Comparison of ENCODE assay signal across 16 cellular contexts in the genomic region with DNA sequence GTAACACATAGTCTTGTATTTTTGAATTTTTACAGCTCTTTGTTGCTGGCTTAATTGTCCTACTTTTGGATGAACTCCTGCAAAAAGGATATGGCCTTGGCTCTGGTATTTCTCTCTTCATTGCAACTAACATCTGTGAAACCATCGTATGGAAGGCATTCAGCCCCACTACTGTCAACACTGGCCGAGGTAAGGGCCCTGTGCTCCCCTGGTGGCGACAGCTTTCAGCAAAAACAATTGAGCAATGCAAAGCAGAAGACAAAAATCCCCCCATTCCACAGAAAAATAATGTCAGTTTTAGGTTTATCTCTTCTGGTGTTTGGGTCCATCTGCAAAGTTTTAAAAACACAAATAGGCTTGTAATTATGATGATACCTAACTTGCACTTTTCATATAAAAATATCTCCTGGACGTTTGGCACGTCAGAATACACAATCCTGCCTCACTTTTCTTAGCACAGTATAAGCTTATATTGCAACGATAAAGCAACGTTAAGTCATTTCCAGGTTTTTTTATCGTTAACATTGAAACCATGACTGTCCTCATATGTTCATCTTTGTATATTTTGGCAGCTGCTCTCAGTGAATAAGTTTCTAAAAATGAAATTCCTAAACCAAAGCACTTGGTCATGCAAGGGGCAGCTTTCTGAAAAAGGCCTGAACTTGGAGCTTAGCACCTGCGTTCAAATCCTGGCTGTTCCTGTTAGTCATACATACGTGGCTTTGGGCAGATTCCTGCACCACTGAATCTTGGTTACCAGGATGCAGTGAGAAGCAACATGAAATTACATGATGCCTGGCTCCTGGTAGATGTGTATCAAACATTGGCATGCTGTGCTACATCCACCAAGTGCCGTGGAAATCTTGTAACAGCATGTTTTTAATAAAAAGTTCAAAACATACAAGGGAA. TPM values are rescaled to one million over a fixed set of nuclear protein-coding genes. Genes with fewer than 3 reads are reported as not detected.
DNase-seq lines count a peak whose midpoint lies in the region; ATAC-seq, FAIRE-seq and TF ChIP-seq lines count a peak whose summit lies in the region.
"Had no signal": no experiment of that assay in that cellular context is flagged by ENCODE, and none has a peak within 500 bp of the region (broad histone marks: within the 10 kb centered on the region; RNA-seq: fewer than 3 reads in every experiment).

No MANE protein-coding gene starts in this region.

- H3K4me1 Mint-ChIP-seq in Calu3 (ENCODE audit: low read depth, unreplicated experiment), result peaks cover 10% of the 10 kb centered on the region

- CTCF ChIA-PET in Calu3 (lab: Charles Lee), result no interaction called here
- CTCF ChIA-PET in PC-3 (lab: Charles Lee), result no interaction called here

- H4K20me1 ChIP-seq in PC-3 (ENCODE audit: low read length) (peaks cover 7% of the 10 kb centered on the region; the same call in 1 of the 2 replicates), keratinocyte (ENCODE audit: control insufficient read depth, extremely low read depth, insufficient read depth, low read length) (peaks cover 10% of the 10 kb centered on the region)

- POLR2A ChIA-PET in PC-3 (lab: Charles Lee; ENCODE audit: unreplicated experiment), result interaction anchor here (0.6 kb wide), 1 partner anchor 882 kb away, joined by 4 read pairs; no protein-coding TSS in a partner anchor

- BruUV-seq in Calu3 (replicated peaks; lab: Mats Ljungman, UMichigan) (no TSS peak), PC-3 (replicated peaks; lab: Mats Ljungman, UMichigan) (no TSS peak)

- H3K36me3 Mint-ChIP-seq in Calu3 (ENCODE audit: insufficient read depth, unreplicated experiment), result peaks cover 94% of the 10 kb centered on the region

- peaks cover 73% of the 10 kb centered on the region for H3K36me3 ChIP-seq in PC-3 (ENCODE audit: low read depth, low read length)
- peaks cover 44 to 56% of the 10 kb centered on the region in 2 experiments for H3K36me3 ChIP-seq in keratinocyte (ENCODE audit: control insufficient read depth in 2 of 2, extremely low read depth in 1 of 2, insufficient read depth in 2 of 2, low read length in 2 of 2)
- peaks cover 90% of the 10 kb centered on the region for H3K36me3 ChIP-seq in SJCRH30
- peaks cover 89% of the 10 kb centered on the region in 2 donors for H3K36me3 ChIP-seq in thyroid gland

- H3K79me2 ChIP-seq in PC-3 (ENCODE audit: low read length) (peaks cover 14% of the 10 kb centered on the region), keratinocyte (ENCODE audit: control insufficient read depth, insufficient read depth, low read length) (peaks cover 48% of the 10 kb centered on the region)

- H3K27me3 Mint-ChIP-seq in Calu3 (ENCODE audit: unreplicated experiment), result no peaks in the 10 kb centered on the region
- H3K27me3 Mint-ChIP-seq: activated naive CD4-positive, alpha-beta T cell treated with anti-CD3 and anti-CD28 coated beads, Interleukin-2, amount 10 ng/mL, durations not matched to agents 7 days and 5 days; naive B cell had no signal

- FAIRE-seq in keratinocyte (lab: Jason Lieb, UNC), result peak; percentile 97

- 89 to 90% methylated on average over 11 of the region's 11 CpGs for WGBS in thyroid gland, 2 donors

- H3K9me3 Mint-ChIP-seq in Calu3 (ENCODE audit: low read depth, unreplicated experiment), result no peaks in the 10 kb centered on the region
- H3K9me3 Mint-ChIP-seq: activated naive CD4-positive, alpha-beta T cell treated with anti-CD3 and anti-CD28 coated beads, Interleukin-2, amount 10 ng/mL, durations not matched to agents 7 days and 5 days; naive B cell had no signal

- H3K4me2 ChIP-seq in PC-3 (ENCODE audit: low read length) (no peak overlapping the region), keratinocyte (ENCODE audit: control insufficient read depth, extremely low read depth, insufficient read depth, low read depth, low read length) (no peak overlapping the region)

- H2AFZ ChIP-seq in PC-3 (ENCODE audit: low read length) (no peak overlapping the region), keratinocyte (ENCODE audit: control insufficient read depth, low read length) (no peak overlapping the region)

- peaks cover 3% of the 10 kb centered on the region for H3K9me1 ChIP-seq in keratinocyte (ENCODE audit: control insufficient read depth, extremely low read depth, insufficient read depth, low read length)

- peaks cover 4% of the 10 kb centered on the region; the same call in 1 of the 2 replicates for H3K4me1 ChIP-seq in PC-3 (ENCODE audit: insufficient read depth, low read length)
- peaks cover 29% of the 10 kb centered on the region for H3K4me1 ChIP-seq in keratinocyte (ENCODE audit: control insufficient read depth, extremely low read depth, insufficient read depth, low read length)
- H3K4me1 ChIP-seq in SJCRH30, result no peaks in the 10 kb centered on the region
- H3K4me1 ChIP-seq in thyroid gland, result no peaks in the 10 kb centered on the region
- H3K4me1 ChIP-seq: right atrium auricular region had no signal

- H3K9me3 ChIP-seq in PC-3 (ENCODE audit: low read length), result no peaks in the 10 kb centered on the region
- no peaks in the 10 kb centered on the region for H3K9me3 ChIP-seq in keratinocyte (ENCODE audit: control insufficient read depth, low read depth, low read length)
- H3K9me3 ChIP-seq in SJCRH30 (replicated peaks), result no peaks in the 10 kb centered on the region
- H3K9me3 ChIP-seq in thyroid gland, result no peaks in the 10 kb centered on the region
- H3K9me3 ChIP-seq: right atrium auricular region had no signal

- ATAC-seq in PC-3, result peak; percentile 31; the same call in 1 of the 2 replicates

- H3K27ac Mint-ChIP-seq in Calu3 (ENCODE audit: unreplicated experiment), result peak overlapping the region; percentile 4

- H3K4me3 Mint-ChIP-seq in Calu3 (ENCODE audit: low read depth, unreplicated experiment), result no peak overlapping the region
- H3K4me3 Mint-ChIP-seq: activated naive CD4-positive, alpha-beta T cell treated with anti-CD3 and anti-CD28 coated beads, Interleukin-2, amount 10 ng/mL, durations not matched to agents 7 days and 5 days; naive B cell had no signal

- dilution Hi-C loops in keratinocyte (cut with MboI; ENCODE audit: extremely low pct_ligation_motif_present, low sequenced_read_pairs), result no loop called here

- DNase-seq in Calu3 (no peak), PC-3 (peak; percentile 33), cardiac fibroblast (ENCODE audit: low read depth in 2 of 2) (peak; percentile 70 to 98), keratinocyte (ENCODE audit: low read depth, low spot score) (peak; percentile 85), SJCRH30 (no peak), HuH-7 (ENCODE audit: low spot score) (no peak), thyroid gland (no peak)
- no peak for DNase-seq in activated CD4-positive, alpha-beta T cell treated with anti-CD3 and anti-CD28 coated beads for 4 hours
- DNase-seq: activated naive CD4-positive, alpha-beta T cell treated with anti-CD3 and anti-CD28 coated beads, Interleukin-2, amount 10 ng/mL, durations not matched to agents 7 days and 5 days; cortex of kidney; kidney glomerular epithelial cell; naive B cell; NCI-H1436 treated with DMSO at 0.1 percent for 48 hours; NCI-H526; RPMI8226 had no signal

- H3F3A ChIP-seq in PC-3 (ENCODE audit: low read length, unreplicated experiment), result no peaks in the 10 kb centered on the region

- no peak for TF ChIP-seq POLR2A in thyroid gland (IDR thresholded peaks at IDR 0.05)

- no peak overlapping the region for H3K4me3 ChIP-seq in PC-3 (ENCODE audit: low read length)
- H3K4me3 ChIP-seq in cardiac fibroblast (replicated peaks in 1 of 2; ENCODE audit: low read depth in 2 of 2, low read length in 2 of 2), result no peak overlapping the region
- no peak overlapping the region for H3K4me3 ChIP-seq in keratinocyte (ENCODE audit: control insufficient read depth in 2 of 3, extremely low read depth in 1 of 3, insufficient read depth in 2 of 3, low read depth in 1 of 3, low read length in 3 of 3)
- H3K4me3 ChIP-seq in SJCRH30, result no peak overlapping the region
- no peak overlapping the region for H3K4me3 ChIP-seq in thyroid gland (replicated peaks in 1 of 3)
- H3K4me3 ChIP-seq: right atrium auricular region had no signal

- H3K9me2 ChIP-seq in PC-3 (replicated peaks; ENCODE audit: low read length), result no peaks in the 10 kb centered on the region

- H3K27ac ChIP-seq in PC-3 (ENCODE audit: low read length) (0 out of 2 replicates have a peak overlapping the region, but pooled peaks have one; percentile 18), keratinocyte (ENCODE audit: control insufficient read depth, insufficient read depth, low read length) (peak overlapping the region; percentile 70), SJCRH30 (no peak overlapping the region), thyroid gland (no peak overlapping the region)
- H3K27ac ChIP-seq: right atrium auricular region had no signal

- intact Hi-C loops in Calu3 (cut with micrococcal nuclease; ENCODE audit: unreplicated experiment), result no loop called here
- intact Hi-C loops in PC-3 (cut with micrococcal nuclease), result no loop called here
- intact Hi-C loops in thyroid gland (cut with DNase I), result no loop called here

- H3K9ac ChIP-seq in PC-3 (ENCODE audit: low read length) (no peak overlapping the region), keratinocyte (ENCODE audit: control insufficient read depth, extremely low read depth, insufficient read depth, low read length) (no peak overlapping the region)

- H3K27me3 ChIP-seq in PC-3 (ENCODE audit: low read length), result no peaks in the 10 kb centered on the region
- no peaks in the 10 kb centered on the region for H3K27me3 ChIP-seq in keratinocyte (ENCODE audit: control insufficient read depth, extremely low read depth, insufficient read depth, low read length)
- no peaks in the 10 kb centered on the region for H3K27me3 ChIP-seq in SJCRH30
- H3K27me3 ChIP-seq in thyroid gland, result no peaks in the 10 kb centered on the region
- H3K27me3 ChIP-seq: right atrium auricular region had no signal

- TF ChIP-seq CTCF in Calu3 (IDR thresholded peaks at IDR 0.05; ENCODE audit: unreplicated experiment) (no peak), PC-3 (conservative IDR thresholded peaks at IDR 0.05; ENCODE audit: low read depth, low read length) (no peak), cardiac fibroblast (IDR thresholded peaks at IDR 0.05; ENCODE audit: low read depth, low read length) (peak; percentile 19), keratinocyte (optimal IDR thresholded peaks at IDR 0.05 in 1 of 3, IDR thresholded peaks at IDR 0.05 in 1 of 3, conservative IDR thresholded peaks at IDR 0.05 in 1 of 3; ENCODE audit: extremely low read depth in 1 of 3, insufficient read depth in 2 of 3, low read length in 3 of 3) (peak in 1 of 3 experiments; percentile 3), thyroid gland (IDR thresholded peaks at IDR 0.05) (no peak)

RNA-seq across cellular contexts. Expression of a gene that starts 8.5 kb away (rescaled TPM):
- total RNA-seq in Calu3 (2022) (372 and 394 TPM in 2 replicates), PC-3 (2014; rRNA removed) (182 and 184 TPM in 2 replicates), thyroid gland (100 to 1,000 TPM; 104 to 218 (median 165) TPM)
- 247 to 306 TPM (median 290 TPM) in 3 replicates for polyA plus RNA-seq in keratinocyte
- polyA plus RNA-seq in keratinocyte (2011; ENCODE audit: low read depth), result 31.5 TPM
- polyA plus RNA-seq in keratinocyte (2011; cell fraction: cytosol; rRNA removed), result 91.5 and 132 TPM in 2 replicates
- polyA plus RNA-seq in keratinocyte (2011; cell fraction: nucleus; rRNA removed), result 310 and 327 TPM in 2 replicates
- polyA plus RNA-seq in keratinocyte (2012; ENCODE audit: low replicate concordance), result 94.0 and 216 TPM in 2 replicates
- polyA minus RNA-seq in keratinocyte, result 406 to 512 TPM (median 474 TPM) in 3 replicates
- 191 TPM for polyA minus RNA-seq in keratinocyte (2011; cell fraction: cytosol; rRNA and poly(A)+ RNA removed)
- 403 and 499 TPM in 2 replicates for polyA minus RNA-seq in keratinocyte (2011; cell fraction: nucleus; rRNA and poly(A)+ RNA removed)
- 148 TPM in 2 replicates for total RNA-seq in SJCRH30 (2014; rRNA removed; shearing (Covaris generic))

Comparison
In these comparisons a context has a peak if more than half of its experiments do, and no peak if none do; other contexts are left out.
1. DNase-seq: peak in PC-3 (single experiment), cardiac fibroblast (2 of 2) and keratinocyte (single experiment); none in Calu3 (single experiment), SJCRH30 (0 of 2), HuH-7 (single experiment), thyroid gland (0 of 2) and activated CD4-positive, alpha-beta T cell treated with anti-CD3 and anti-CD28 coated beads for 4 hours (0 of 2).
2. H3K27ac ChIP-seq: peak in PC-3 (single experiment) and keratinocyte (single experiment); none in SJCRH30 (single experiment) and thyroid gland (0 of 3).